ENCODE assay signal across 16 cellular contexts in the genomic region with DNA sequence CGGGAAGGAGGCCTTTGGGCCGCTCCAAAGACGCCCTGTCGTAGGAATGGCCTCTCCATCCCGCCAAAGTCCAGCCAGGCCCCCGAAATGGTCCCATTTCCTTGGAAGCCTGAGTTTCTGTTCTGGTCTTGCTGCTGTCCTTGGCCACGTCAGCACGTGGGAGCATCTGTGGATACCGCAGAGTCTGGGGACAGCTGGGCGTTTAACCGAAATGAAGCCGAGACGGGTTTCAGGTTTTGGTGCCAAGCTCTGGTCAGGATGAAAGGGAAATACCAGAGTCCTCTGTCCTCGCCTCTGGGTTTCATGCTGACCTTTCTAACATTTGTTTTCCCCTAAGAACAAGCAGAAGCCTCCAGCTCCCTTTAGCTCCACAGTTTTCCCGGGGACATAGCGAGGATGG. TPM values are rescaled to one million over a fixed set of nuclear protein-coding genes. Genes with fewer than 3 reads are reported as not detected.
DNase-seq lines count a peak whose midpoint lies in the region; ATAC-seq and TF ChIP-seq lines count a peak whose summit lies in the region.
"Had no signal": no experiment of that assay in that cellular context is flagged by ENCODE, and none has a peak within 500 bp of the region (broad histone marks: within the 10 kb centered on the region; RNA-seq: fewer than 3 reads in every experiment).

No MANE protein-coding gene starts in this region.

- TF ChIP-seq CTCF in BJ (IDR thresholded peaks at IDR 0.05; ENCODE audit: insufficient read depth, low read depth, low read length) (no peak), HFFc6 (IDR thresholded peaks at IDR 0.05) (no peak)

- ATAC-seq in GM21619 (IDR thresholded peaks at IDR 0.05; ENCODE audit: unreplicated experiment) = no peak

- peaks cover 46% of the 10 kb centered on the region for H3K36me3 Mint-ChIP-seq in HFFc6 (ENCODE audit: low read depth)

- DNase-seq in BJ (ENCODE audit: low read depth) (no peak), HFFc6 (no peak), epidermal melanocyte (ENCODE audit: insufficient read length, low spot score) (peak; percentile 0), posterior vena cava (ENCODE audit: low spot score) (peak; percentile 44), KBM-7 (no peak), nucleus accumbens (lab: John Stamatoyannopoulos, UW) (no peak)
- DNase-seq in activated CD4-positive, alpha-beta T cell treated with anti-CD3 and anti-CD28 coated beads for 4 hours = no peak
- DNase-seq: 8988T; AML-193; Calu3; CD4-positive, alpha-beta T cell; DMS 273 treated with DMSO at 0.1 percent for 48 hours had no signal

- H3K4me1 Mint-ChIP-seq in HFFc6 (ENCODE audit: low read depth) = peaks cover 78% of the 10 kb centered on the region

- intact Hi-C loops in posterior vena cava (cut with DNase I) = no loop called here

- H3K27me3 ChIP-seq in BJ (ENCODE audit: control insufficient read depth, insufficient read depth, low read length) = no peaks in the 10 kb centered on the region

- peak overlapping the region; percentile 92 for H3K27ac Mint-ChIP-seq in HFFc6
- H3K27ac Mint-ChIP-seq: CD4-positive, alpha-beta T cell had no signal

- H3K27me3 Mint-ChIP-seq in HFFc6 (ENCODE audit: insufficient read depth) = peaks cover 10% of the 10 kb centered on the region

- CTCF ChIA-PET in BJ (lab: Yijun Ruan, JAX) = no interaction called here

- peak overlapping the region; percentile 7; the same call in 1 of the 2 replicates for H3K4me3 ChIP-seq in BJ (ENCODE audit: low read depth, low read length)
- H3K4me3 ChIP-seq: BLaER1 treated with 17β-estradiol and CSF1 and Interleukin-3, amounts not matched to agents 10 nM and 100 nM; HAP-1 had no signal

- in situ Hi-C loops in KBM-7 (cut with MboI; ENCODE audit: low pct_unique_long_range_greater_than_20kb, low sequenced_read_pairs) = no loop called here

- peak overlapping the region; percentile 73; the same call in 1 of the 2 replicates for H3K4me3 Mint-ChIP-seq in HFFc6
- H3K4me3 Mint-ChIP-seq: CD4-positive, alpha-beta T cell had no signal

- H3K9me3 Mint-ChIP-seq in HFFc6 = no peaks in the 10 kb centered on the region
- H3K9me3 Mint-ChIP-seq: CD4-positive, alpha-beta T cell had no signal

- POLR2A ChIA-PET in BJ (lab: Charles Lee) = no interaction called here

- H3K36me3 ChIP-seq in BJ (ENCODE audit: control insufficient read depth, insufficient read depth, low read length) = peaks cover 5% of the 10 kb centered on the region; the same call in 1 of the 2 replicates
- H3K36me3 ChIP-seq: BLaER1 treated with 17β-estradiol and CSF1 and Interleukin-3, amounts not matched to agents 10 nM and 100 nM; HAP-1 had no signal

RNA-seq across cellular contexts. Expression of gene SHOX, which starts 19.7 kb away (rescaled TPM):
- polyA plus RNA-seq in BJ (2011; rRNA removed) = 18.2 and 22.8 TPM in 2 replicates
- polyA minus RNA-seq in BJ (2011; rRNA and poly(A)+ RNA removed) = 12.0 and 14.5 TPM in 2 replicates
- 10 to 100 TPM; 27.1 to 41.8 (median 28.6) TPM for total RNA-seq in HFFc6 (2021; fragmentation: NEBNext Ultra II Directional; extraction: Animal tissue kit (Norgen Biotek cat#: 25700))
- total RNA-seq in posterior vena cava = not detected
- total RNA-seq: Calu3; CD4-positive, alpha-beta T cell; Daoy had no signal

Comparison
In these comparisons a context has a peak if more than half of its experiments do, and no peak if none do; other contexts are left out.
1. DNase-seq: peak in epidermal melanocyte (single experiment) and posterior vena cava (single experiment); none in BJ (single experiment), HFFc6 (single experiment), activated CD4-positive, alpha-beta T cell treated with anti-CD3 and anti-CD28 coated beads for 4 hours (0 of 2), KBM-7 (single experiment) and nucleus accumbens (0 of 56).
2. RNA of gene SHOX, which starts 19.7 kb away (total RNA-seq): 27.1 to 41.8 TPM in HFFc6; not detected in posterior vena cava; every median in the first group is over 10 times any median in the second.